ENCODE assay signal across 8 cellular contexts in genomic region chr2:32277674-32278475, GRCh38. TPM values are rescaled to one million over a fixed set of nuclear protein-coding genes. Genes with fewer than 3 reads are reported as not detected.
A peak's percentile ranks its signal among the peaks of the same experiment; 100 is the strongest.
DNase-seq lines count a peak whose midpoint lies in the region; ATAC-seq and TF ChIP-seq lines count a peak whose summit lies in the region.

YIPF4 (plus strand) TSS chr2:32277904; CDS start chr2:32278156, 252 bp downstream.

- peaks cover 10% of the 10 kb centered on the region for H3K4me1 ChIP-seq in muscle layer of colon (ENCODE audit: insufficient read depth, low read length)

- in situ Hi-C loops in KBM-7 (cut with MboI; ENCODE audit: low pct_unique_long_range_greater_than_20kb, low sequenced_read_pairs) = no loop called here

- H3K4me1 Mint-ChIP-seq in activated T-cell treated with anti-CD3 and anti-CD28 coated beads, Interleukin-2, amount 50 U/mL, for 24 hours (ENCODE audit: low read depth) = peaks cover 31% of the 10 kb centered on the region

- peak; percentile 100 for ATAC-seq in GM21717 (IDR thresholded peaks at IDR 0.05; ENCODE audit: unreplicated experiment)
- ATAC-seq in esophagus mucosa = peak; percentile 98

- DNase-seq in DMS153 treated with DMSO at 0.1 percent for 48 hours (lab: John Stamatoyannopoulos, UW; ENCODE audit: unreplicated experiment) = peak; percentile 62
- peak; percentile 96 for DNase-seq in KBM-7
- peak; percentile 94 for DNase-seq in activated T-cell treated with anti-CD3 and anti-CD28 coated beads, Interleukin-2, amount 50 U/mL, for 24 hours
- peak; percentile 78 for DNase-seq in stimulated activated CD8-positive, alpha-beta memory T cell treated with anti-CD3 and anti-CD28 coated beads, Interleukin-7, amount 100 ng/mL, for 24 hours (ENCODE audit: low read depth)

- H3K36me3 Mint-ChIP-seq in activated T-cell treated with anti-CD3 and anti-CD28 coated beads, Interleukin-2, amount 50 U/mL, for 24 hours (ENCODE audit: low read depth) = peaks cover 20% of the 10 kb centered on the region

- peak within 1 kb of the TSS; percentile 81 for H3K9ac ChIP-seq in muscle layer of colon (ENCODE audit: low read length)

- H3K9me3 Mint-ChIP-seq in activated T-cell treated with anti-CD3 and anti-CD28 coated beads, Interleukin-2, amount 50 U/mL, for 24 hours = no peaks in the 10 kb centered on the region

- H3K4me3 Mint-ChIP-seq in activated T-cell treated with anti-CD3 and anti-CD28 coated beads, Interleukin-2, amount 50 U/mL, for 24 hours = peak within 1 kb of the TSS; percentile 92

- peak within 1 kb of the TSS; percentile 63 to 79 for H3K4me3 ChIP-seq in muscle layer of colon (ENCODE audit: low read depth in 1 of 2, low read length in 2 of 2)

- H3K36me3 ChIP-seq in muscle layer of colon (ENCODE audit: insufficient read depth, low read length) = no peaks in the 10 kb centered on the region

- peak within 1 kb of the TSS; percentile 88 for H3K27ac ChIP-seq in muscle layer of colon (ENCODE audit: low read depth, low read length)

- H3K9me3 ChIP-seq in muscle layer of colon (ENCODE audit: low read length) = no peaks in the 10 kb centered on the region

- peak within 1 kb of the TSS; percentile 96 for H3K27ac Mint-ChIP-seq in activated T-cell treated with anti-CD3 and anti-CD28 coated beads, Interleukin-2, amount 50 U/mL, for 24 hours

- no peaks in the 10 kb centered on the region for H3K27me3 ChIP-seq in muscle layer of colon (ENCODE audit: control insufficient read depth in 1 of 2, insufficient read depth in 2 of 2, low read length in 2 of 2)

- H3K27me3 Mint-ChIP-seq in activated T-cell treated with anti-CD3 and anti-CD28 coated beads, Interleukin-2, amount 50 U/mL, for 24 hours = peaks cover 4% of the 10 kb centered on the region

TF ChIP-seq in PFSK-1, 5 proteins besides CTCF, POLR2A, EP300 and RAD21:
- TF ChIP-seq POLR2AphosphoS5 (IDR thresholded peaks at IDR 0.05; ENCODE audit: low read depth, low read length) (peak; percentile 82), FOXP2 (optimal IDR thresholded peaks at IDR 0.05; ENCODE audit: borderline replicate concordance, extremely low read depth, extremely low read length, insufficient read depth) (peak; percentile 58), REST (IDR thresholded peaks at IDR 0.05; ENCODE audit: insufficient read depth in 1 of 2, low read depth in 2 of 2, low read length in 2 of 2) (peak in 1 of 2 experiments; percentile 58; a peak in 1 of 4 replicates), TAF1 (IDR thresholded peaks at IDR 0.05; ENCODE audit: borderline replicate concordance, insufficient read depth, low read length) (peak; percentile 83; the same call in 1 of the 2 replicates), SIN3A (IDR thresholded peaks at IDR 0.05; ENCODE audit: borderline replicate concordance, insufficient read depth, low read length) (peak; percentile 88; the same call in 1 of the 2 replicates)

RNA-seq across cellular contexts. Expression of gene YIPF4, which starts in this region (rescaled TPM):
- polyA plus RNA-seq in PFSK-1 (2012; ENCODE audit: insufficient read length, low read depth) = 21.0 TPM
- 22.3 TPM for total RNA-seq in esophagus mucosa

Comparison
In these comparisons a context has a peak if more than half of its experiments do, and no peak if none do; other contexts are left out.
1. Peak in every context shown above with its lines: DNase-seq, ATAC-seq, H3K4me3 ChIP-seq and H3K27ac ChIP-seq.